In the genomic region with DNA sequence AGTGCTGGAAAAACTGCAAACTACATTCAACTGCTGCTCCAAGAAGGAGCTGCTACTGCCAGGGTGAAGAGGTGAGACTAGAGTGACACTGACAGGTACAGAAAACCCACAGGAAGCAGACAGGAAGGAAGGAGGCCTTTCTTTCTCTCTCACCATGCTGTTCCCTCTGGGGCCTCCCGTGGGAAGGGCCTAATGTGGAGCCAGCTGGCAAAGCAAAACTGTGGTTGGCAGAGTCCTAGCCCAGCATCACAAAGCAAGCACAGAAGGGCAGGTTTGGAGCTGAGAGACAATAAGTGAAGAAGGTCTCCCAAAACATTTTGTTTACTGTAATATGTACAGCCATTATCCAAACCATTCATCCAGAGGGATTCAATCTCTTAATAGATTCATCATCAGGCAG, we compare ENCODE assay signal across 8 cellular contexts.
DNase-seq lines count a peak whose midpoint lies in the region; ATAC-seq, FAIRE-seq and TF ChIP-seq lines count a peak whose summit lies in the region.
"Had no signal": no experiment of that assay in that cellular context is flagged by ENCODE, and none has a peak within 500 bp of the region (broad histone marks: within the 10 kb centered on the region; RNA-seq: fewer than 3 reads in every experiment).

No MANE protein-coding gene starts in this region.

- H3K9me3 ChIP-seq in Loucy (ENCODE audit: insufficient read depth, low read depth, low read length) (no peaks in the 10 kb centered on the region), astrocyte (ENCODE audit: insufficient read depth, low read depth, low read length) (no peaks in the 10 kb centered on the region)

- H3K4me3 ChIP-seq in Loucy (ENCODE audit: low read length, poor library complexity, severe bottlenecking), result peak overlapping the region; percentile 22
- H3K4me3 ChIP-seq in astrocyte (ENCODE audit: insufficient read depth, low read depth, low read length), result no peak overlapping the region

- H3F3A ChIP-seq in Loucy (ENCODE audit: low read depth), result no peaks in the 10 kb centered on the region

- H3K36me3 Mint-ChIP-seq in astrocyte (ENCODE audit: low read depth, unreplicated experiment), result no peaks in the 10 kb centered on the region
- peaks cover 0 to 6% of the 10 kb centered on the region in 2 donors for H3K36me3 Mint-ChIP-seq in naive B cell
- no peaks in the 10 kb centered on the region for H3K36me3 Mint-ChIP-seq in mesothelial cell of epicardium

- H3K4me3 Mint-ChIP-seq in astrocyte (ENCODE audit: unreplicated experiment), result no peak overlapping the region
- peak overlapping the region in 6 of 8 donors; percentile 27 to 71 (median 62) for H3K4me3 Mint-ChIP-seq in naive B cell
- H3K4me3 Mint-ChIP-seq in mesothelial cell of epicardium, result no peak overlapping the region
- H3K4me3 Mint-ChIP-seq: stimulated activated naive CD8-positive, alpha-beta T cell treated with anti-CD3 and anti-CD28 coated beads, Interleukin-15, Interleukin-2, amounts not matched to agents 100 ng/mL and 50 ng/mL, for 24 hours had no signal

- H4K20me1 ChIP-seq in Loucy (ENCODE audit: insufficient read depth, low read length, poor library complexity, severe bottlenecking) (no peaks in the 10 kb centered on the region), astrocyte (ENCODE audit: insufficient read depth, low read length) (no peaks in the 10 kb centered on the region)

- H3K27ac ChIP-seq in astrocyte (ENCODE audit: low read depth, low read length), result no peak overlapping the region

- H3K27me3 ChIP-seq in Loucy (ENCODE audit: insufficient read depth, low read length, poor library complexity, severe bottlenecking), result no peaks in the 10 kb centered on the region
- H3K27me3 ChIP-seq in astrocyte (ENCODE audit: insufficient read depth, low read length), result no peaks in the 10 kb centered on the region

- peaks cover 3% of the 10 kb centered on the region for H3K27me3 Mint-ChIP-seq in astrocyte (ENCODE audit: low read depth, unreplicated experiment)
- no peaks in the 10 kb centered on the region for H3K27me3 Mint-ChIP-seq in naive B cell
- no peaks in the 10 kb centered on the region for H3K27me3 Mint-ChIP-seq in mesothelial cell of epicardium (ENCODE audit: low read depth)
- H3K27me3 Mint-ChIP-seq: stimulated activated naive CD8-positive, alpha-beta T cell treated with anti-CD3 and anti-CD28 coated beads, Interleukin-15, Interleukin-2, amounts not matched to agents 100 ng/mL and 50 ng/mL, for 24 hours had no signal

- no peaks in the 10 kb centered on the region for H3K9me2 ChIP-seq in Loucy (replicated peaks; ENCODE audit: low read depth, low read length)

- DNase-seq in DMS153 (lab: John Stamatoyannopoulos, UW) (peak; percentile 64), astrocyte (ENCODE audit: low read depth) (no peak), naive B cell (no peak), mesothelial cell of epicardium (ENCODE audit: low spot score in 2 of 2, unreplicated experiment in 2 of 2) (no peak)

- peak overlapping the region; percentile 23 for H3K27ac Mint-ChIP-seq in astrocyte (ENCODE audit: unreplicated experiment)
- peak overlapping the region in 4 of 6 donors; percentile 34 to 85 (median 69) for H3K27ac Mint-ChIP-seq in naive B cell
- H3K27ac Mint-ChIP-seq in mesothelial cell of epicardium, result no peak overlapping the region
- H3K27ac Mint-ChIP-seq: stimulated activated naive CD8-positive, alpha-beta T cell treated with anti-CD3 and anti-CD28 coated beads, Interleukin-15, Interleukin-2, amounts not matched to agents 100 ng/mL and 50 ng/mL, for 24 hours had no signal

- peaks cover 17% of the 10 kb centered on the region for H3K4me1 ChIP-seq in Loucy (ENCODE audit: insufficient read depth, low read length, poor library complexity, severe bottlenecking)
- peaks cover 9% of the 10 kb centered on the region for H3K4me1 ChIP-seq in astrocyte (ENCODE audit: insufficient read depth, low read length)

- FAIRE-seq in astrocyte (lab: Jason Lieb, UNC), result no peak

- peak overlapping the region; percentile 72 for H3K4me2 ChIP-seq in Loucy (ENCODE audit: low read depth, low read length, poor library complexity, severe bottlenecking)
- no peak overlapping the region for H3K4me2 ChIP-seq in astrocyte (ENCODE audit: low read length)

- TF ChIP-seq CTCF in Loucy (conservative IDR thresholded peaks at IDR 0.05; ENCODE audit: low read length) (no peak), astrocyte (IDR thresholded peaks at IDR 0.05; ENCODE audit: insufficient read depth, low read depth, low read length) (no peak), mesothelial cell of epicardium (IDR thresholded peaks at IDR 0.05; ENCODE audit: unreplicated experiment) (no peak)

- no peak for TF ChIP-seq POLR2A in GM18505 (IDR thresholded peaks at IDR 0.05; ENCODE audit: borderline replicate concordance, extremely low read depth, insufficient read depth, insufficient read length)

- H3K79me2 ChIP-seq in Loucy (ENCODE audit: insufficient read depth, low read length), result no peaks in the 10 kb centered on the region
- H3K79me2 ChIP-seq in astrocyte (ENCODE audit: insufficient read depth, low read length), result no peaks in the 10 kb centered on the region

- ATAC-seq in naive B cell (ENCODE audit: low read depth in 2 of 2) (no peak), HG03139 (IDR thresholded peaks at IDR 0.05; ENCODE audit: unreplicated experiment) (no peak), GM18505 (IDR thresholded peaks at IDR 0.05; ENCODE audit: unreplicated experiment) (no peak)

- no peaks in the 10 kb centered on the region for H3K36me3 ChIP-seq in Loucy (ENCODE audit: insufficient read depth, low read length)
- H3K36me3 ChIP-seq in astrocyte (ENCODE audit: insufficient read depth, low read length), result no peaks in the 10 kb centered on the region

- no peaks in the 10 kb centered on the region for H3K9me3 Mint-ChIP-seq in astrocyte (ENCODE audit: unreplicated experiment)
- peaks cover 0 to 3% (median 0%) of the 10 kb centered on the region in 7 donors for H3K9me3 Mint-ChIP-seq in naive B cell
- no peaks in the 10 kb centered on the region for H3K9me3 Mint-ChIP-seq in mesothelial cell of epicardium
- H3K9me3 Mint-ChIP-seq: stimulated activated naive CD8-positive, alpha-beta T cell treated with anti-CD3 and anti-CD28 coated beads, Interleukin-15, Interleukin-2, amounts not matched to agents 100 ng/mL and 50 ng/mL, for 24 hours had no signal

- H3K4me1 Mint-ChIP-seq in astrocyte (ENCODE audit: low read depth, unreplicated experiment), result peaks cover 25% of the 10 kb centered on the region
- H3K4me1 Mint-ChIP-seq in naive B cell, result peaks cover 67 to 78% (median 75%) of the 10 kb centered on the region in 3 donors
- peaks cover 47% of the 10 kb centered on the region for H3K4me1 Mint-ChIP-seq in mesothelial cell of epicardium

- H2AFZ ChIP-seq in Loucy (ENCODE audit: low read length), result 0 out of 2 replicates have a peak overlapping the region, but pooled peaks have one; percentile 7
- peak overlapping the region; percentile 51 for H2AFZ ChIP-seq in astrocyte (ENCODE audit: low read depth, low read length)

- no peak overlapping the region for H3K9ac ChIP-seq in Loucy (ENCODE audit: low read depth, low read length, poor library complexity, severe bottlenecking)
- no peak overlapping the region for H3K9ac ChIP-seq in astrocyte (ENCODE audit: low read length)

Comparison
In these comparisons a context has a peak if more than half of its experiments do, and no peak if none do; other contexts are left out.
1. H3K4me3 Mint-ChIP-seq: peak in naive B cell (6 of 8); none in astrocyte (single experiment) and mesothelial cell of epicardium (single experiment).